Comparison of ENCODE assay signal across 8 cellular contexts in the genomic region with DNA sequence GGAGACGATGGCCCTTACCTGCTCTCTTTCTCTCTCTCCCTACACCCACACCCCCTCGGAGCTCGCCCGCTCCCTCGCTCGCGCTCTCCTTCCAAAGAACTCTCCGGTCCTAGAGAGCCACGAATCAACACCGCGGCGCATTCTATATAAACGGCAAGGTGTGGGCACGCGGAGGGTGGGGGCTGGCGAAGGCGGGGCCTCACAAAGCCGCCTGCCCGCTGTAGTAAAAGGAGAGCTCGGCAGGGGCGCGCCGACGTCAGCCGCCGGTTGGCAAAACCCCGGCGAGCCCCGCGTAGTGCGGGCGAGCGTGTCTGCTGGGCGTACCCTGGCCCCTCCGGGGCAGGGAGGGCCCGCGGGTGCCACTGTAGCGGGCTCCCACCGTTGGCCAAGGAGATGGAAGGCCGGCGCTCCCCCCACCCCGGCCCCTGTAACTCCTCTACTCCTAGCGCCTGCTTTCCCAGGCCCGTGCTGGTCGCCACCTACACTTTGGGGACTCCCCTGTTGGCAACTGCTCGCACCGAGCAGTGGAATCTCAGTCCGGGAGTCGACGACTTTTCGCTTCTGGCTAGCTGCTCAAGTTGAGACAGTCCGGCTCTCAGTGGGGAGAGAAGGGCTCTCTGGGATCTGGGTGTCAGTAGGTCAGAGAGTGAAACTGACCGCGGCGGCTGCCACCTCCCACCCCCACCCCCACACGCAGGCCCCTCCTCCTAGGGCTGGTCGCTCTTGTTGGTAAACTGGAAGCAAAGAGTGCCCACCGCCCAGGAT.
DNase-seq lines count a peak whose midpoint lies in the region; ATAC-seq and TF ChIP-seq lines count a peak whose summit lies in the region.

No MANE protein-coding gene starts in this region.

- 0 to 25% (median 0%) methylated on average over 18 to 58 of the region's 58 CpGs for WGBS in psoas muscle, 3 donors

- H3K79me2 ChIP-seq in ACC112 (ENCODE audit: control insufficient read depth, insufficient read depth, low read length, unreplicated experiment), result no peaks in the 10 kb centered on the region

- H3K9me3 ChIP-seq in psoas muscle (no peaks in the 10 kb centered on the region), WERI-Rb-1 (ENCODE audit: severe bottlenecking) (no peaks in the 10 kb centered on the region)

- H3K4me1 ChIP-seq in ACC112 (ENCODE audit: control insufficient read depth, insufficient read depth, low read length, unreplicated experiment) (no peaks in the 10 kb centered on the region), psoas muscle (peaks cover 6% of the 10 kb centered on the region)

- peaks cover 18% of the 10 kb centered on the region; the same call in 1 of the 2 replicates for H3K27me3 ChIP-seq in ACC112 (ENCODE audit: insufficient read depth, low read length)
- peaks cover 0 to 7% (median 0%) of the 10 kb centered on the region in 3 donors for H3K27me3 ChIP-seq in psoas muscle (ENCODE audit: insufficient read depth in 3 of 3, low read length in 2 of 3)
- H3K27me3 ChIP-seq in WERI-Rb-1 (ENCODE audit: insufficient read depth, low read depth, severe bottlenecking), result peaks cover 77% of the 10 kb centered on the region

- TF ChIP-seq CTCF in VCaP (conservative IDR thresholded peaks at IDR 0.05), result peak; percentile 33
- no peak for TF ChIP-seq CTCF in psoas muscle (IDR thresholded peaks at IDR 0.05)
- no peak for TF ChIP-seq CTCF in WERI-Rb-1 (IDR thresholded peaks at IDR 0.05; ENCODE audit: low read depth, low read length)

- DNase-seq in H4 (ENCODE audit: low spot score) (peak; percentile 65), left cardiac atrium (no peak), psoas muscle (peak; percentile 58 to 84), putamen (ENCODE audit: low spot score) (no peak), WERI-Rb-1 (no peak)
- no peak for DNase-seq in activated CD4-positive, alpha-beta T cell treated with anti-CD3 and anti-CD28 coated beads for 4 hours

- peak overlapping the region; percentile 66 for H3K4me3 ChIP-seq in ACC112 (ENCODE audit: low read depth, low read length)
- peak overlapping the region; percentile 69 for H3K4me3 ChIP-seq in psoas muscle
- no peak overlapping the region for H3K4me3 ChIP-seq in WERI-Rb-1 (ENCODE audit: low read depth, low read length)

- no peak overlapping the region for H2AFZ ChIP-seq in ACC112 (ENCODE audit: low read length, unreplicated experiment)

- ATAC-seq in left cardiac atrium (peak; percentile 58 to 80), psoas muscle (peak; percentile 81 to 87 (median 84))

- intact Hi-C loops in left cardiac atrium (cut with DNase I), result no loop called here
- intact Hi-C loops in psoas muscle (cut with DNase I), result no loop called here

- H3K36me3 ChIP-seq in ACC112 (ENCODE audit: insufficient read depth, low read length) (no peaks in the 10 kb centered on the region), psoas muscle (ENCODE audit: insufficient read depth in 1 of 2, low read depth in 1 of 2) (no peaks in the 10 kb centered on the region), WERI-Rb-1 (no peaks in the 10 kb centered on the region)

- no peak overlapping the region for H3K27ac ChIP-seq in ACC112 (ENCODE audit: low read depth, low read length)
- H3K27ac ChIP-seq in VCaP, result peak overlapping the region; percentile 89
- H3K27ac ChIP-seq in psoas muscle, result peak overlapping the region; percentile 91
- H3K27ac ChIP-seq in WERI-Rb-1, result no peak overlapping the region

Comparison
In these comparisons a context has a peak if more than half of its experiments do, and no peak if none do; other contexts are left out.
1. H3K27ac ChIP-seq: peak in VCaP (single experiment) and psoas muscle (single experiment); none in ACC112 (single experiment) and WERI-Rb-1 (single experiment).
2. DNase-seq: peak in H4 (single experiment) and psoas muscle (2 of 2); none in left cardiac atrium (single experiment), putamen (single experiment), activated CD4-positive, alpha-beta T cell treated with anti-CD3 and anti-CD28 coated beads for 4 hours (0 of 2) and WERI-Rb-1 (single experiment).